Comparison of ENCODE assay signal across 8 cellular contexts in genomic region chr15:21717661-21718060, GRCh38.
DNase-seq lines count a peak whose midpoint lies in the region; ATAC-seq lines count a peak whose summit lies in the region.
"Not testable (repeated sequence)": the region's sequence is repeated elsewhere in the genome, so short reads cannot be mapped to it uniquely, and the experiment has no call there.

No MANE protein-coding gene starts in this region.

- H3K4me1 Mint-ChIP-seq in activated T-cell treated with anti-CD3 and anti-CD28 coated beads, Interleukin-2, amount 50 U/mL, for 72 hours (ENCODE audit: low read depth); stimulated activated memory B cell treated with anti-CD40 and anti-IgM and Interleukin-4, amounts not matched to agents 10 μg/mL and 1 μg/mL and 100 μg/mL, for 72 hours: not testable (repeated sequence)

- H3K4me3 Mint-ChIP-seq in activated T-cell treated with anti-CD3 and anti-CD28 coated beads, Interleukin-2, amount 50 U/mL, for 72 hours; stimulated activated memory B cell treated with anti-CD40 and anti-IgM and Interleukin-4, amounts not matched to agents 10 μg/mL and 1 μg/mL and 100 μg/mL, for 72 hours: not testable (repeated sequence)

- H3K9me3 Mint-ChIP-seq in activated T-cell treated with anti-CD3 and anti-CD28 coated beads, Interleukin-2, amount 50 U/mL, for 72 hours; stimulated activated memory B cell treated with anti-CD40 and anti-IgM and Interleukin-4, amounts not matched to agents 10 μg/mL and 1 μg/mL and 100 μg/mL, for 72 hours: not testable (repeated sequence)

- ATAC-seq in GM18498 (IDR thresholded peaks at IDR 0.05; ENCODE audit: unreplicated experiment) (peak; percentile 34), GM19324 (IDR thresholded peaks at IDR 0.05; ENCODE audit: low FRiP score, unreplicated experiment) (peak; percentile 30), GM21423 (IDR thresholded peaks at IDR 0.05; ENCODE audit: unreplicated experiment) (peak; percentile 30), HG02623 (IDR thresholded peaks at IDR 0.05; ENCODE audit: unreplicated experiment) (peak; percentile 17), HG03045 (IDR thresholded peaks at IDR 0.05; ENCODE audit: unreplicated experiment) (peak; percentile 29), HG03439 (IDR thresholded peaks at IDR 0.05; ENCODE audit: unreplicated experiment) (peak; percentile 33)
- peak; percentile 68 to 69 for ATAC-seq in activated T-cell treated with anti-CD3 and anti-CD28 coated beads, Interleukin-2, amount 50 U/mL, for 72 hours (replicated peaks in 1 of 2)
- ATAC-seq in stimulated activated memory B cell treated with anti-CD40 and anti-IgM and Interleukin-4, amounts not matched to agents 10 μg/mL and 1 μg/mL and 100 μg/mL, for 72 hours, result peak; percentile 69

- not testable (repeated sequence) for DNase-seq in activated T-cell treated with anti-CD3 and anti-CD28 coated beads, Interleukin-2, amount 50 U/mL, for 72 hours

- H3K36me3 Mint-ChIP-seq in activated T-cell treated with anti-CD3 and anti-CD28 coated beads, Interleukin-2, amount 50 U/mL, for 72 hours (ENCODE audit: insufficient read depth in 2 of 2); stimulated activated memory B cell treated with anti-CD40 and anti-IgM and Interleukin-4, amounts not matched to agents 10 μg/mL and 1 μg/mL and 100 μg/mL, for 72 hours: not testable (repeated sequence)

- H3K27ac Mint-ChIP-seq in activated T-cell treated with anti-CD3 and anti-CD28 coated beads, Interleukin-2, amount 50 U/mL, for 72 hours; stimulated activated memory B cell treated with anti-CD40 and anti-IgM and Interleukin-4, amounts not matched to agents 10 μg/mL and 1 μg/mL and 100 μg/mL, for 72 hours: not testable (repeated sequence)

- H3K27me3 Mint-ChIP-seq in activated T-cell treated with anti-CD3 and anti-CD28 coated beads, Interleukin-2, amount 50 U/mL, for 72 hours (ENCODE audit: low read depth); stimulated activated memory B cell treated with anti-CD40 and anti-IgM and Interleukin-4, amounts not matched to agents 10 μg/mL and 1 μg/mL and 100 μg/mL, for 72 hours: not testable (repeated sequence)

Comparison
In these comparisons a context has a peak if more than half of its experiments do, and no peak if none do; other contexts are left out.
1. ATAC-seq: peak in every context shown above with its lines; median percentile 69 in stimulated activated memory B cell treated with anti-CD40 and anti-IgM and Interleukin-4, amounts not matched to agents 10 μg/mL and 1 μg/mL and 100 μg/mL, for 72 hours; 68 in activated T-cell treated with anti-CD3 and anti-CD28 coated beads, Interleukin-2, amount 50 U/mL, for 72 hours; 34 in GM18498; 33 in HG03439; 30 in GM19324; 30 in GM21423; 29 in HG03045; 17 in HG02623.